ENCODE assay signal across 1 cellular context in the genomic region with DNA sequence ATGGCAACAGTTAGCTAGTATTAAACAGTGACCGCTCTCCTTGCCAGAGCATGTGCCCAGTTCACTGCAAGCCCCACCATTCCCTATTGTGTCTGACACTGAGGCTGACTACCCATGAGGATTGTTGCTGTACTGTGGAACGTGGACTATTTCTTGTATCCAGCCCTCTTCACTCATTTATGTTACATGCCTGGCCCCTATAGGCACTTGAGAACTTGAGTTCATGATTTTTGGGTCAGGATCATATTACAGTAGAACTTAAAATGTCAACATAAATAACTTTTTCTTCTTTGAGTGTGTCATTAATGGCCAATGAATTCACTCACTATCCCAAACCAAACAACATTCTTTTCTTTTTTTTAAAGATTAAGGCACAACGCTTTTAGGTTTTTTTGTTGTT.
TF ChIP-seq lines count a peak whose summit lies in the region.

No MANE protein-coding gene starts in this region.

TF ChIP-seq in HEK293, 187 proteins besides CTCF, POLR2A, EP300 and RAD21 (continued from another document):
- TF ChIP-seq, protein P1, sequence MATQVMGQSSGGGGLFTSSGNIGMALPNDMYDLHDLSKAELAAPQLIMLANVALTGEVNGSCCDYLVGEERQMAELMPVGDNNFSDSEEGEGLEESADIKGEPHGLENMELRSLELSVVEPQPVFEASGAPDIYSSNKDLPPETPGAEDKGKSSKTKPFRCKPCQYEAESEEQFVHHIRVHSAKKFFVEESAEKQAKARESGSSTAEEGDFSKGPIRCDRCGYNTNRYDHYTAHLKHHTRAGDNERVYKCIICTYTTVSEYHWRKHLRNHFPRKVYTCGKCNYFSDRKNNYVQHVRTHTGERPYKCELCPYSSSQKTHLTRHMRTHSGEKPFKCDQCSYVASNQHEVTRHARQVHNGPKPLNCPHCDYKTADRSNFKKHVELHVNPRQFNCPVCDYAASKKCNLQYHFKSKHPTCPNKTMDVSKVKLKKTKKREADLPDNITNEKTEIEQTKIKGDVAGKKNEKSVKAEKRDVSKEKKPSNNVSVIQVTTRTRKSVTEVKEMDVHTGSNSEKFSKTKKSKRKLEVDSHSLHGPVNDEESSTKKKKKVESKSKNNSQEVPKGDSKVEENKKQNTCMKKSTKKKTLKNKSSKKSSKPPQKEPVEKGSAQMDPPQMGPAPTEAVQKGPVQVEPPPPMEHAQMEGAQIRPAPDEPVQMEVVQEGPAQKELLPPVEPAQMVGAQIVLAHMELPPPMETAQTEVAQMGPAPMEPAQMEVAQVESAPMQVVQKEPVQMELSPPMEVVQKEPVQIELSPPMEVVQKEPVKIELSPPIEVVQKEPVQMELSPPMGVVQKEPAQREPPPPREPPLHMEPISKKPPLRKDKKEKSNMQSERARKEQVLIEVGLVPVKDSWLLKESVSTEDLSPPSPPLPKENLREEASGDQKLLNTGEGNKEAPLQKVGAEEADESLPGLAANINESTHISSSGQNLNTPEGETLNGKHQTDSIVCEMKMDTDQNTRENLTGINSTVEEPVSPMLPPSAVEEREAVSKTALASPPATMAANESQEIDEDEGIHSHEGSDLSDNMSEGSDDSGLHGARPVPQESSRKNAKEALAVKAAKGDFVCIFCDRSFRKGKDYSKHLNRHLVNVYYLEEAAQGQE (tag by site-specific recombination; IDR thresholded peaks at IDR 0.05): no peak
- TF ChIP-seq, protein P2, sequence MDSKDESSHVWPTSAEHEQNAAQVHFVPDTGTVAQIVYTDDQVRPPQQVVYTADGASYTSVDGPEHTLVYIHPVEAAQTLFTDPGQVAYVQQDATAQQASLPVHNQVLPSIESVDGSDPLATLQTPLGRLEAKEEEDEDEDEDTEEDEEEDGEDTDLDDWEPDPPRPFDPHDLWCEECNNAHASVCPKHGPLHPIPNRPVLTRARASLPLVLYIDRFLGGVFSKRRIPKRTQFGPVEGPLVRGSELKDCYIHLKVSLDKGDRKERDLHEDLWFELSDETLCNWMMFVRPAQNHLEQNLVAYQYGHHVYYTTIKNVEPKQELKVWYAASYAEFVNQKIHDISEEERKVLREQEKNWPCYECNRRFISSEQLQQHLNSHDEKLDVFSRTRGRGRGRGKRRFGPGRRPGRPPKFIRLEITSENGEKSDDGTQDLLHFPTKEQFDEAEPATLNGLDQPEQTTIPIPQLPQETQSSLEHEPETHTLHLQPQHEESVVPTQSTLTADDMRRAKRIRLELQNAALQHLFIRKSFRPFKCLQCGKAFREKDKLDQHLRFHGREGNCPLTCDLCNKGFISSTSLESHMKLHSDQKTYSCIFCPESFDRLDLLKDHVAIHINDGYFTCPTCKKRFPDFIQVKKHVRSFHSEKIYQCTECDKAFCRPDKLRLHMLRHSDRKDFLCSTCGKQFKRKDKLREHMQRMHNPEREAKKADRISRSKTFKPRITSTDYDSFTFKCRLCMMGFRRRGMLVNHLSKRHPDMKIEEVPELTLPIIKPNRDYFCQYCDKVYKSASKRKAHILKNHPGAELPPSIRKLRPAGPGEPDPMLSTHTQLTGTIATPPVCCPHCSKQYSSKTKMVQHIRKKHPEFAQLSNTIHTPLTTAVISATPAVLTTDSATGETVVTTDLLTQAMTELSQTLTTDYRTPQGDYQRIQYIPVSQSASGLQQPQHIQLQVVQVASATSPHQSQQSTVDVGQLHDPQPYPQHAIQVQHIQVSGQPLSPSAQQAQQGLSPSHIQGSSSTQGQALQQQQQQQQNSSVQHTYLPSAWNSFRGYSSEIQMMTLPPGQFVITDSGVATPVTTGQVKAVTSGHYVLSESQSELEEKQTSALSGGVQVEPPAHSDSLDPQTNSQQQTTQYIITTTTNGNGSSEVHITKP (tag by site-specific recombination; IDR thresholded peaks at IDR 0.05): 0 out of 2 replicates have a peak, but pooled peaks have one; percentile 26
- TF ChIP-seq ZNF830 (tag by site-specific recombination; IDR thresholded peaks at IDR 0.05; ENCODE audit: low read depth): no peak
- TF ChIP-seq HOXD13 (CRISPR knock-in tag; IDR thresholded peaks at IDR 0.05; ENCODE audit: borderline replicate concordance): no peak
- TF ChIP-seq ZNF19 (tag by site-specific recombination; IDR thresholded peaks at IDR 0.05; ENCODE audit: low read depth): no peak
- no peak for TF ChIP-seq HOXC10 (CRISPR knock-in tag; IDR thresholded peaks at IDR 0.05)
- TF ChIP-seq OVOL3 (tag by site-specific recombination; IDR thresholded peaks at IDR 0.05): no peak
- no peak for TF ChIP-seq ZNF426 (tag by site-specific recombination; IDR thresholded peaks at IDR 0.05)
- no peak for TF ChIP-seq ZNF280D (tag by site-specific recombination; IDR thresholded peaks at IDR 0.05)
- no peak for TF ChIP-seq ZNF23 (tag by site-specific recombination; IDR thresholded peaks at IDR 0.05; ENCODE audit: borderline replicate concordance)
- TF ChIP-seq ZNF274 (IDR thresholded peaks at IDR 0.05; ENCODE audit: low read length): no peak
- TF ChIP-seq ZNF274 (tag by site-specific recombination; IDR thresholded peaks at IDR 0.05; ENCODE audit: borderline replicate concordance): no peak
- TF ChIP-seq ZNF654 (tag by site-specific recombination; IDR thresholded peaks at IDR 0.05; ENCODE audit: low read depth): peak; percentile 24; the same call in 1 of the 2 replicates
- no peak for TF ChIP-seq ZNF76 (tag by site-specific recombination; IDR thresholded peaks at IDR 0.05; ENCODE audit: borderline replicate concordance, low read depth)
- no peak for TF ChIP-seq ZNF354C (tag by site-specific recombination; IDR thresholded peaks at IDR 0.05; ENCODE audit: borderline replicate concordance, low read depth)
- TF ChIP-seq ZNF350 (tag by site-specific recombination; IDR thresholded peaks at IDR 0.05): no peak
- 0 out of 2 replicates have a peak, but pooled peaks have one; percentile 14 for TF ChIP-seq OSR2 (tag by site-specific recombination; IDR thresholded peaks at IDR 0.05)
- no peak for TF ChIP-seq REPIN1 (tag by site-specific recombination; IDR thresholded peaks at IDR 0.05; ENCODE audit: low read depth)
- TF ChIP-seq ZNF394 (tag by site-specific recombination; IDR thresholded peaks at IDR 0.05; ENCODE audit: borderline replicate concordance): no peak
- no peak for TF ChIP-seq ZSCAN30 (tag by site-specific recombination; IDR thresholded peaks at IDR 0.05)
- TF ChIP-seq, protein P3, sequence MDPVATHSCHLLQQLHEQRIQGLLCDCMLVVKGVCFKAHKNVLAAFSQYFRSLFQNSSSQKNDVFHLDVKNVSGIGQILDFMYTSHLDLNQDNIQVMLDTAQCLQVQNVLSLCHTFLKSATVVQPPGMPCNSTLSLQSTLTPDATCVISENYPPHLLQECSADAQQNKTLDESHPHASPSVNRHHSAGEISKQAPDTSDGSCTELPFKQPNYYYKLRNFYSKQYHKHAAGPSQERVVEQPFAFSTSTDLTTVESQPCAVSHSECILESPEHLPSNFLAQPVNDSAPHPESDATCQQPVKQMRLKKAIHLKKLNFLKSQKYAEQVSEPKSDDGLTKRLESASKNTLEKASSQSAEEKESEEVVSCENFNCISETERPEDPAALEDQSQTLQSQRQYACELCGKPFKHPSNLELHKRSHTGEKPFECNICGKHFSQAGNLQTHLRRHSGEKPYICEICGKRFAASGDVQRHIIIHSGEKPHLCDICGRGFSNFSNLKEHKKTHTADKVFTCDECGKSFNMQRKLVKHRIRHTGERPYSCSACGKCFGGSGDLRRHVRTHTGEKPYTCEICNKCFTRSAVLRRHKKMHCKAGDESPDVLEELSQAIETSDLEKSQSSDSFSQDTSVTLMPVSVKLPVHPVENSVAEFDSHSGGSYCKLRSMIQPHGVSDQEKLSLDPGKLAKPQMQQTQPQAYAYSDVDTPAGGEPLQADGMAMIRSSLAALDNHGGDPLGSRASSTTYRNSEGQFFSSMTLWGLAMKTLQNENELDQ (tag by site-specific recombination; IDR thresholded peaks at IDR 0.05; ENCODE audit: low read depth): no peak
- no peak for TF ChIP-seq ZNF777 (tag by site-specific recombination; IDR thresholded peaks at IDR 0.05; ENCODE audit: borderline replicate concordance)
- TF ChIP-seq ZNF335 (tag by site-specific recombination; conservative IDR thresholded peaks at IDR 0.05): no peak
- peak; percentile 79 for TF ChIP-seq PRDM6 (tag by site-specific recombination; IDR thresholded peaks at IDR 0.05)
- TF ChIP-seq ZFP37 (tag by site-specific recombination; IDR thresholded peaks at IDR 0.05): no peak
- no peak for TF ChIP-seq ZNF423 (tag by site-specific recombination; IDR thresholded peaks at IDR 0.05)
- TF ChIP-seq ZNF174 (tag by site-specific recombination; IDR thresholded peaks at IDR 0.05): no peak
- no peak for TF ChIP-seq ZNF24 (tag by site-specific recombination; IDR thresholded peaks at IDR 0.05)
- TF ChIP-seq ZNF26 (tag by site-specific recombination; IDR thresholded peaks at IDR 0.05): no peak
- TF ChIP-seq ZNF391 (tag by site-specific recombination; IDR thresholded peaks at IDR 0.05; ENCODE audit: borderline replicate concordance, low read depth): no peak
- no peak for TF ChIP-seq KLF8 (tag by site-specific recombination; IDR thresholded peaks at IDR 0.05)
- TF ChIP-seq ZNF521 (tag by site-specific recombination; IDR thresholded peaks at IDR 0.05): no peak
- no peak for TF ChIP-seq ZNF132 (tag by site-specific recombination; IDR thresholded peaks at IDR 0.05; ENCODE audit: borderline replicate concordance)
